Comparison of ENCODE assay signal across 1 cellular context in genomic region chr16:80991792-80992430, GRCh38.
TF ChIP-seq lines count a peak whose summit lies in the region.

No MANE protein-coding gene starts in this region.

TF ChIP-seq in SK-N-SH, 30 proteins besides CTCF, POLR2A, EP300 and RAD21 (continued from another document):
- TF ChIP-seq REST (IDR thresholded peaks at IDR 0.05; ENCODE audit: low read depth, low read length) (no peak), MAX (IDR thresholded peaks at IDR 0.05; ENCODE audit: low read depth) (no peak), MEF2A (IDR thresholded peaks at IDR 0.05; ENCODE audit: borderline replicate concordance, low read depth) (no peak), MXI1 (IDR thresholded peaks at IDR 0.05; ENCODE audit: low read depth, low read length) (no peak), FOSL2 (IDR thresholded peaks at IDR 0.05; ENCODE audit: borderline replicate concordance, low read depth) (no peak), GABPA (IDR thresholded peaks at IDR 0.05; ENCODE audit: low read depth) (no peak), GATA2 (CRISPR knock-in tag; IDR thresholded peaks at IDR 0.05) (no peak), CHD2 (IDR thresholded peaks at IDR 0.05; ENCODE audit: low read length, partially characterized antibody) (no peak), RFX5 (IDR thresholded peaks at IDR 0.05; ENCODE audit: low read length) (no peak), ZBTB33 (IDR thresholded peaks at IDR 0.05; ENCODE audit: borderline replicate concordance, low read depth) (no peak), NFIC (IDR thresholded peaks at IDR 0.05; ENCODE audit: borderline replicate concordance) (no peak), PBX3 (IDR thresholded peaks at IDR 0.05) (no peak), RCOR1 (IDR thresholded peaks at IDR 0.05; ENCODE audit: low read length) (no peak)
